ENCODE assay signal across 15 cellular contexts in the genomic region with DNA sequence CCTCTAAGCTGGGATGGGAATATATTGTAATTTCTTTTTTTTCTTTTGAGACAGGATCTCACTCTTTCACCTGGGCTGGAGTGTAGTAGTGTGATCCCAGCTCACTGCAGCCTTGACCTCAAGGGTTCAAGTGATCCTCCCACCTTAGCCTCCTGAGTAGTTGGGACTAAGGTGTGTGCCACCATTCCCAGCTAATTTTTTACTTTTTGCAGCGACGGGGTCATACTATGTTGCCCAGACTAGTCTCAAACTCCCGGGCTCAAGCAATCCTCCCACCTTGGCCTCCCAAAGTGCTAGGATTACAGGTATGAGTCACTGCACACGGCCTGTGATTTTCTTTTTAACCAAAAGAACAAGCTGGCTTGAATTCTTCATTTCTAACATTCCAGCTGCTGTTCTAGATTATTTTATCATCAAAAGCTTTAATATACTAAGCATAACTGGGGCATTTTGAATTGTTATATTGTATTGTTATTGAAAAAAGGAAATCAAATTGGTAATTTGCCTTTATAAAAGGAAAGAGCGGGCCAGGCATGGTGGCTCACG.
"Had no signal": no experiment of that assay in that cellular context is flagged by ENCODE, and none has a peak within 500 bp of the region (broad histone marks: within the 10 kb centered on the region; RNA-seq: fewer than 3 reads in every experiment).

No MANE protein-coding gene starts in this region.

- H3K4me2 ChIP-seq: hepatocyte had no signal

- H3K4me3 ChIP-seq: esophagus squamous epithelium, gastroesophageal sphincter, hepatocyte, sigmoid colon, upper lobe of left lung had no signal

- H3K27me3 ChIP-seq: esophagus squamous epithelium, gastroesophageal sphincter, hepatocyte, sigmoid colon, upper lobe of left lung had no signal

- ATAC-seq: activated naive CD4-positive, alpha-beta T cell treated with anti-CD3 and anti-CD28 coated beads, Interleukin-2, amount 50 U/mL, for 72 hours; gastroesophageal sphincter; natural killer cell treated with Interleukin-12 subunit alpha and Interleukin-12 subunit beta and Interleukin-15 and Interleukin-18, amount 100 ng/mL, for 72 hours had no signal

- H2AFZ ChIP-seq: hepatocyte had no signal

- H3K27ac ChIP-seq: hepatocyte, sigmoid colon, upper lobe of left lung had no signal

- DNase-seq: activated CD4-positive, alpha-beta T cell treated with anti-CD3 and anti-CD28 coated beads, Interleukin-2, amount 10 ng/mL, durations not matched to agents 7 days and 5 days; activated CD4-positive, CD25-positive, alpha-beta regulatory T cell; activated CD8-positive, alpha-beta memory T cell treated with anti-CD3 and anti-CD28 coated beads for 24 hours; activated effector memory CD4-positive, alpha-beta T cell treated with anti-CD3 and anti-CD28 coated beads, Interleukin-2, amount 50 U/mL, for 16 hours; anterior cingulate cortex; esophagus squamous epithelium; occipital lobe; sigmoid colon; stimulated activated CD4-positive, alpha-beta T cell treated with anti-CD3 and anti-CD28 coated beads, Interleukin-12 subunit alpha, Interleukin-12 subunit beta, amount 100 ng/mL, for 4 hours; stimulated activated naive CD4-positive, alpha-beta T cell treated with Interleukin-2 at 50 U/mL for 16 hours; upper lobe of left lung had no signal

- H3K9me3 ChIP-seq: esophagus squamous epithelium, gastroesophageal sphincter, sigmoid colon had no signal
